ENCODE assay signal across 20 cellular contexts in genomic region chr6:125101656-125102055, GRCh38. TPM values are rescaled to one million over a fixed set of nuclear protein-coding genes. Genes with fewer than 3 reads are reported as not detected.
DNase-seq lines count a peak whose midpoint lies in the region; ATAC-seq, FAIRE-seq and TF ChIP-seq lines count a peak whose summit lies in the region.
"Had no signal": no experiment of that assay in that cellular context is flagged by ENCODE, and none has a peak within 500 bp of the region (broad histone marks: within the 10 kb centered on the region; RNA-seq: fewer than 3 reads in every experiment).

No MANE protein-coding gene starts in this region.

- H3K36me3 ChIP-seq in HCT116 (ENCODE audit: control insufficient read depth in 1 of 2, insufficient read depth in 2 of 2, low read length in 2 of 2) (no peaks in the 10 kb centered on the region), K562 (ENCODE audit: control insufficient read depth, insufficient read depth, low read length) (no peaks in the 10 kb centered on the region), skeletal muscle satellite cell (ENCODE audit: insufficient read depth, low read length) (no peaks in the 10 kb centered on the region), HepG2 (replicated peaks in 1 of 2; ENCODE audit: control insufficient read depth in 1 of 2, insufficient read depth in 2 of 2, low read length in 2 of 2) (no peaks in the 10 kb centered on the region)
- H3K36me3 ChIP-seq: lower lobe of right lung had no signal

- no peaks in the 10 kb centered on the region for H3K9me2 ChIP-seq in HCT116 (ENCODE audit: insufficient read depth)

- no peaks in the 10 kb centered on the region for H4K20me1 ChIP-seq in HCT116 (ENCODE audit: insufficient read depth)
- H4K20me1 ChIP-seq in K562 (replicated peaks; ENCODE audit: control insufficient read depth, insufficient read depth, low read length), result no peaks in the 10 kb centered on the region
- H4K20me1 ChIP-seq in HepG2 (ENCODE audit: insufficient read depth, low read length), result no peaks in the 10 kb centered on the region

- H3K4me1 ChIP-seq in HCT116 (ENCODE audit: control insufficient read depth in 1 of 2, insufficient read depth in 2 of 2, low read length in 2 of 2) (peaks cover 8 to 41% of the 10 kb centered on the region in 2 experiments; a peak in 3 of 4 replicates), K562 (replicated peaks in 1 of 2; ENCODE audit: control insufficient read depth in 2 of 2, insufficient read depth in 2 of 2, low read length in 2 of 2) (peaks cover 10 to 25% of the 10 kb centered on the region in 2 experiments; a peak in 4 of 5 replicates), skeletal muscle satellite cell (ENCODE audit: control insufficient read depth, insufficient read depth, low read length) (peaks cover 59% of the 10 kb centered on the region), HepG2 (ENCODE audit: insufficient read depth, low read length) (no peaks in the 10 kb centered on the region)

- 34% methylated on average over 2 of the region's 2 CpGs for WGBS in K562 (ENCODE audit: insufficient coverage, low coverage, missing lambda C conversion rate)
- WGBS in HepG2 (ENCODE audit: low lambda C conversion rate), result 27% methylated on average over 2 of the region's 2 CpGs

- CTCF ChIA-PET in HCT116 (lab: Charles Lee) (no interaction called here), K562 (lab: Yijun Ruan, JAX; ENCODE audit: low intra/inter-chr PET ratio) (no interaction called here), HepG2 (lab: Yijun Ruan, JAX; ENCODE audit: low intra/inter-chr PET ratio, low total read pairs) (no interaction called here)

- H3K4me3 ChIP-seq in HCT116 (replicated peaks in 1 of 2; ENCODE audit: low read depth in 1 of 2, low read length in 2 of 2) (no peak overlapping the region), K562 (no peak overlapping the region), fibroblast of villous mesenchyme (ENCODE audit: low read depth, low read length) (no peak overlapping the region), skeletal muscle satellite cell (ENCODE audit: low read length) (no peak overlapping the region), HepG2 (replicated peaks in 1 of 3; ENCODE audit: insufficient read depth in 1 of 3, low read depth in 2 of 3, low read length in 3 of 3) (no peak overlapping the region)
- H3K4me3 ChIP-seq: lower lobe of right lung had no signal

- TF ChIP-seq RAD21 in HCT116 (IDR thresholded peaks at IDR 0.05; ENCODE audit: low read depth) (no peak), K562 (CRISPR knock-in tag; conservative IDR thresholded peaks at IDR 0.05 in 1 of 2, IDR thresholded peaks at IDR 0.05 in 1 of 2) (no peak), HepG2 (CRISPR knock-in tag; IDR thresholded peaks at IDR 0.05) (no peak)

- intact Hi-C loops in HCT116 (cut with micrococcal nuclease) (loop anchor here (2.0 to 10.0 kb wide), 2 partner anchors 53 to 137 kb away; partner anchors contain the start of gene RNF217), K562 (cut with micrococcal nuclease) (no loop called here), HepG2 (cut with micrococcal nuclease; ENCODE audit: unreplicated experiment) (no loop called here)

- H3K9ac ChIP-seq in HCT116 (ENCODE audit: low read length), result no peak overlapping the region
- no peak overlapping the region for H3K9ac ChIP-seq in K562 (ENCODE audit: insufficient read depth in 1 of 2, low read depth in 2 of 2, low read length in 2 of 2)
- peak overlapping the region; percentile 69 for H3K9ac ChIP-seq in skeletal muscle satellite cell (ENCODE audit: low read depth, low read length)
- no peak overlapping the region for H3K9ac ChIP-seq in HepG2 (ENCODE audit: insufficient read depth, low read depth, low read length)

- H3K27me3 Mint-ChIP-seq in glutamatergic neuron (ENCODE audit: unreplicated experiment), result no peaks in the 10 kb centered on the region
- H3K27me3 Mint-ChIP-seq: activated naive CD4-positive, alpha-beta T cell treated with anti-CD3 and anti-CD28 coated beads, Interleukin-2, amount 50 U/mL, for 24 hours had no signal

- H3K27ac Mint-ChIP-seq in glutamatergic neuron (ENCODE audit: unreplicated experiment), result no peak overlapping the region
- H3K27ac Mint-ChIP-seq: activated naive CD4-positive, alpha-beta T cell treated with anti-CD3 and anti-CD28 coated beads, Interleukin-2, amount 50 U/mL, for 24 hours had no signal

- peaks cover 2% of the 10 kb centered on the region for H3K9me3 Mint-ChIP-seq in glutamatergic neuron (ENCODE audit: unreplicated experiment)
- H3K9me3 Mint-ChIP-seq: activated naive CD4-positive, alpha-beta T cell treated with anti-CD3 and anti-CD28 coated beads, Interleukin-2, amount 50 U/mL, for 24 hours; nephron progenitor cell had no signal

- POLR2A ChIA-PET in HCT116 (lab: Charles Lee), result no interaction called here
- POLR2A ChIA-PET in K562 (lab: Yijun Ruan, JAX), result no interaction called here
- POLR2A ChIA-PET in HepG2 (lab: Yijun Ruan, JAX), result no interaction called here

- H2AFZ ChIP-seq in HCT116 (ENCODE audit: low read depth, low read length, poor library complexity, severe bottlenecking) (peak overlapping the region; percentile 88), K562 (ENCODE audit: low read depth, low read length) (peak overlapping the region; percentile 65), HepG2 (ENCODE audit: low read length) (no peak overlapping the region)

- in situ Hi-C loops in K562 (cut with MboI), result no loop called here
- in situ Hi-C loops in HepG2 (cut with HindIII; ENCODE audit: extremely low pct_ligation_motif_present, low pct_unique_long_range_greater_than_20kb), result no loop called here

- BruUV-seq in HCT116 (replicated peaks; lab: Mats Ljungman, UMichigan) (no TSS peak), K562 (replicated peaks; lab: Mats Ljungman, UMichigan) (no TSS peak), HepG2 (replicated peaks; lab: Mats Ljungman, UMichigan) (no TSS peak)

- H3K9me3 ChIP-seq in HCT116 (ENCODE audit: control insufficient read depth in 1 of 2, insufficient read depth in 1 of 2, low read depth in 1 of 2, low read length in 2 of 2), result no peaks in the 10 kb centered on the region
- no peaks in the 10 kb centered on the region for H3K9me3 ChIP-seq in K562 (replicated peaks; ENCODE audit: control insufficient read depth, insufficient read depth, low read depth, low read length)
- H3K9me3 ChIP-seq in skeletal muscle satellite cell (replicated peaks; ENCODE audit: low read length), result no peaks in the 10 kb centered on the region
- H3K9me3 ChIP-seq in HepG2 (ENCODE audit: low read length), result no peaks in the 10 kb centered on the region
- H3K9me3 ChIP-seq: lower lobe of right lung had no signal

- TF ChIP-seq CTCF in HCT116 (IDR thresholded peaks at IDR 0.05 in 2 of 3, conservative IDR thresholded peaks at IDR 0.05 in 1 of 3; ENCODE audit: borderline replicate concordance in 1 of 3, insufficient read depth in 1 of 3, low read depth in 2 of 3, low read length in 2 of 3), result no peak
- no peak for TF ChIP-seq CTCF in K562 (IDR thresholded peaks at IDR 0.05 in 2 of 3, conservative IDR thresholded peaks at IDR 0.05 in 1 of 3; ENCODE audit: insufficient read depth in 2 of 3, low read depth in 1 of 3, low read length in 3 of 3)
- no peak for TF ChIP-seq CTCF in fibroblast of villous mesenchyme (IDR thresholded peaks at IDR 0.05; ENCODE audit: insufficient read depth, low read depth, low read length)
- TF ChIP-seq CTCF in glutamatergic neuron (IDR thresholded peaks at IDR 0.05; ENCODE audit: partially characterized antibody, unreplicated experiment), result no peak
- TF ChIP-seq CTCF in HepG2 (CRISPR knock-in tag; IDR thresholded peaks at IDR 0.05), result no peak

- no peak for ATAC-seq in HCT116
- ATAC-seq in K562, result peak; percentile 3; the same call in 2 of the 3 replicates
- no peak for ATAC-seq in HepG2
- ATAC-seq: lower lobe of right lung, right cardiac atrium had no signal

- H3K27me3 ChIP-seq in HCT116 (ENCODE audit: insufficient read depth, low read length) (no peaks in the 10 kb centered on the region), K562 (ENCODE audit: control insufficient read depth in 2 of 2, insufficient read depth in 2 of 2, low read length in 2 of 2) (no peaks in the 10 kb centered on the region), skeletal muscle satellite cell (ENCODE audit: control insufficient read depth, insufficient read depth, low read length) (no peaks in the 10 kb centered on the region), HepG2 (ENCODE audit: control insufficient read depth in 1 of 2, insufficient read depth in 2 of 2, low read length in 2 of 2) (peaks cover 0 to 31% of the 10 kb centered on the region in 2 experiments; a peak in 4 of 5 replicates)

- H3K9me1 ChIP-seq in K562 (ENCODE audit: control insufficient read depth, insufficient read depth, low read length), result no peaks in the 10 kb centered on the region

- H3K4me1 Mint-ChIP-seq in glutamatergic neuron (ENCODE audit: low read depth, unreplicated experiment), result peaks cover 2% of the 10 kb centered on the region

- H3K79me2 ChIP-seq in HCT116 (ENCODE audit: insufficient read depth, low read length) (no peaks in the 10 kb centered on the region), K562 (ENCODE audit: control insufficient read depth, insufficient read depth, low read length) (no peaks in the 10 kb centered on the region), HepG2 (ENCODE audit: insufficient read depth, low read length) (no peaks in the 10 kb centered on the region)

- no peak overlapping the region for H3K4me3 Mint-ChIP-seq in glutamatergic neuron (ENCODE audit: unreplicated experiment)
- H3K4me3 Mint-ChIP-seq: activated naive CD4-positive, alpha-beta T cell treated with anti-CD3 and anti-CD28 coated beads, Interleukin-2, amount 50 U/mL, for 24 hours had no signal

- no peaks in the 10 kb centered on the region for H3K36me3 Mint-ChIP-seq in glutamatergic neuron (ENCODE audit: unreplicated experiment)
- H3K36me3 Mint-ChIP-seq: activated naive CD4-positive, alpha-beta T cell treated with anti-CD3 and anti-CD28 coated beads, Interleukin-2, amount 50 U/mL, for 24 hours had no signal

- H3K27ac ChIP-seq in HCT116 (ENCODE audit: low read depth, low read length), result no peak overlapping the region
- H3K27ac ChIP-seq in K562 (ENCODE audit: extremely low read depth, low read depth, low read length), result no peak overlapping the region
- H3K27ac ChIP-seq in HepG2 (ENCODE audit: extremely low read length, insufficient read depth, low read length), result no peak overlapping the region
- H3K27ac ChIP-seq: lower lobe of right lung had no signal

- RAD21 ChIA-PET in HCT116 (lab: Charles Lee; ENCODE audit: low non-redundant PET in 1 of 2, low total read pairs in 2 of 2, uncharacterized antibody in 2 of 2, unreplicated experiment in 2 of 2), result no interaction called here

- TF ChIP-seq EP300 in K562 (IDR thresholded peaks at IDR 0.05; ENCODE audit: low read length) (no peak), HepG2 (IDR thresholded peaks at IDR 0.05; ENCODE audit: low read depth in 2 of 2, low read length in 2 of 2) (no peak), HepG2 (CRISPR knock-in tag; IDR thresholded peaks at IDR 0.05; ENCODE audit: borderline replicate concordance) (no peak)

- DNase-seq in HCT116 (ENCODE audit: low read depth, low spot score) (no peak), K562 (ENCODE audit: extremely low read depth in 1 of 4, low spot score in 3 of 4) (peak in 1 of 4 experiments; percentile 49), fibroblast of villous mesenchyme (ENCODE audit: low read depth) (peak; percentile 21), glutamatergic neuron (no peak), NCI-H2196 (lab: John Stamatoyannopoulos, UW; ENCODE audit: unreplicated experiment) (no peak), HepG2 (ENCODE audit: low spot score) (no peak)
- DNase-seq in activated T-cell treated with anti-CD3 and anti-CD28 coated beads, Interleukin-2, amount 50 U/mL, for 48 hours, result no peak
- DNase-seq: activated CD4-positive, alpha-beta T cell treated with anti-CD3 and anti-CD28 coated beads, Interleukin-2, amount 50 U/mL, for 4 hours; Caco-2; caudate nucleus; lower lobe of right lung; NCI-H1694 treated with DMSO at 0.1 percent for 48 hours; NCI-H510A treated with DMSO at 0.1 percent for 48 hours; nephron progenitor cell; right cardiac atrium; stimulated activated CD4-positive, alpha-beta T cell treated with anti-CD3 and anti-CD28 coated beads, Interleukin-2, amount 100 ng/mL, for 24 hours; substantia nigra had no signal

- no peak for TF ChIP-seq POLR2A in HCT116 (IDR thresholded peaks at IDR 0.05; ENCODE audit: borderline replicate concordance, extremely low read depth, insufficient read depth, insufficient read length)
- no peak for TF ChIP-seq POLR2A in K562 (conservative IDR thresholded peaks at IDR 0.05)
- no peak for TF ChIP-seq POLR2A in HepG2 (IDR thresholded peaks at IDR 0.05; ENCODE audit: insufficient read depth in 1 of 2, low read depth in 2 of 2, low read length in 2 of 2)

- peak; percentile 42 for FAIRE-seq in K562 (lab: Jason Lieb, UNC)
- FAIRE-seq in HepG2 (lab: Jason Lieb, UNC), result no peak
- FAIRE-seq: H1 had no signal

- H3K4me2 ChIP-seq in HCT116 (ENCODE audit: low read length) (no peak overlapping the region), K562 (ENCODE audit: insufficient read depth, low read length) (no peak overlapping the region), skeletal muscle satellite cell (ENCODE audit: low read length) (no peak overlapping the region), HepG2 (ENCODE audit: low read depth, low read length) (no peak overlapping the region)

RNA-seq across cellular contexts. Expression of gene TPD52L1, which starts 51.9 kb away (rescaled TPM):
- total RNA-seq in HCT116 (2021; ENCODE audit: unreplicated experiment), result 64.1 TPM
- 86.8 and 90.6 TPM in 2 replicates for polyA plus RNA-seq in HCT116 (2012)
- total RNA-seq in K562 (2011; cell fraction: chromatin; rRNA removed; ENCODE audit: low replicate concordance), result 22.0 and 54.6 TPM in 2 replicates
- total RNA-seq in K562 (2011; cell fraction: nucleolus; rRNA removed), result 15.3 and 21.8 TPM in 2 replicates
- 31.1 and 46.6 TPM in 2 replicates for total RNA-seq in K562 (2011; cell fraction: nucleoplasm; rRNA removed)
- 122 and 126 TPM in 2 replicates for total RNA-seq in K562 (2014; rRNA removed)
- 70.2 and 71.7 TPM in 2 replicates for total RNA-seq in K562 (2014; rRNA removed; fragmentation: Illumina TruSeq; extraction: Trizol)
- total RNA-seq in K562 (2015; rRNA removed; fragmentation: Illumina TruSeq; extraction: Trizol), result 56.3 and 61.5 TPM in 2 replicates
- total RNA-seq in K562 (2021), result 74.0 and 75.7 TPM in 2 replicates
- 124 TPM in 2 replicates for polyA plus RNA-seq in K562 (2011; rRNA removed)
- 102 and 124 TPM in 2 replicates for polyA plus RNA-seq in K562 (2011; cell fraction: cytosol; rRNA removed)
- polyA plus RNA-seq in K562 (2011; cell fraction: nucleus; rRNA removed), result 44.4 and 63.0 TPM in 2 replicates
- polyA plus RNA-seq in K562 (2012), result 55.0 and 126 TPM in 2 replicates
- polyA plus RNA-seq in K562 (2014; fragmentation: Illumina TruSeq; extraction: Trizol), result 97.4 and 103 TPM in 2 replicates
- 10 to 100 TPM; 12.9 to 17.1 TPM for polyA plus RNA-seq in K562 (2014; fragmentation: Nextera tagmentation; extraction: Ambion mirVana)
- 148 and 149 TPM in 2 replicates for polyA plus RNA-seq in K562 (2014; rRNA removed)
- polyA minus RNA-seq in K562 (2011; rRNA and poly(A)+ RNA removed), result 92.2 and 93.3 TPM in 2 replicates
- polyA minus RNA-seq in K562 (2011; cell fraction: cytosol; rRNA and poly(A)+ RNA removed), result 28.4 and 31.1 TPM in 2 replicates
- polyA minus RNA-seq in K562 (2011; cell fraction: nucleus; rRNA and poly(A)+ RNA removed), result 21.4 and 41.2 TPM in 2 replicates
- 9.7 and 9.9 TPM in 2 replicates for total RNA-seq in fibroblast of villous mesenchyme
- 2.2 and 3.8 TPM in 2 replicates for total RNA-seq in skeletal muscle satellite cell (2012; rRNA removed)
- not detected for total RNA-seq in glutamatergic neuron (ENCODE audit: unreplicated experiment)
- 0.49 and 0.67 TPM in 2 replicates for total RNA-seq in HepG2 (2016; rRNA removed; fragmentation: Illumina TruSeq; extraction: Trizol)
- total RNA-seq in HepG2 (2016; cell fraction: cytosol; rRNA removed; fragmentation: Illumina TruSeq; extraction: Trizol; ENCODE audit: low read depth), result 0.35 TPM in 1 of 2 replicates, not detected in the other
- total RNA-seq in HepG2 (2016; cell fraction: insoluble cytoplasmic fraction; rRNA removed; fragmentation: Illumina TruSeq; extraction: Trizol), result 0.30 and 0.31 TPM in 2 replicates
- total RNA-seq in HepG2 (2016; cell fraction: membrane; rRNA removed; fragmentation: Illumina TruSeq; extraction: Trizol), result 0.25 and 0.45 TPM in 2 replicates
- 0.38 TPM in 1 of 2 replicates, not detected in the other for total RNA-seq in HepG2 (2016; cell fraction: nucleus; rRNA removed; fragmentation: Illumina TruSeq; extraction: Trizol)
- 0.47 and 0.53 TPM in 2 replicates for polyA plus RNA-seq in HepG2 (2011; rRNA removed)
- 0.40 and 0.47 TPM in 2 replicates for polyA plus RNA-seq in HepG2 (2011; cell fraction: cytosol; rRNA removed)
- polyA plus RNA-seq in HepG2 (2011; cell fraction: nucleus; rRNA removed), result 0.21 TPM in 1 of 2 replicates, not detected in the other
- polyA plus RNA-seq in HepG2 (2012), result 0.15 and 0.44 TPM in 2 replicates
- 0.35 and 0.50 TPM in 2 replicates for polyA plus RNA-seq in HepG2 (2016; cell fraction: cytosol; fragmentation: Illumina TruSeq; extraction: Trizol; ENCODE audit: low read depth)
- polyA plus RNA-seq in HepG2 (2016; cell fraction: insoluble cytoplasmic fraction; fragmentation: Illumina TruSeq; extraction: Trizol; ENCODE audit: low read depth), result 0.70 and 1.2 TPM in 2 replicates
- 0.61 and 0.80 TPM in 2 replicates for polyA plus RNA-seq in HepG2 (2016; cell fraction: membrane; fragmentation: Illumina TruSeq; extraction: Trizol; ENCODE audit: low read depth)
- polyA plus RNA-seq in HepG2 (2016; cell fraction: nucleus; fragmentation: Illumina TruSeq; extraction: Trizol; ENCODE audit: insufficient read depth, low read depth), result 0.41 TPM in 1 of 2 replicates, not detected in the other
- polyA minus RNA-seq in HepG2 (2011; rRNA and poly(A)+ RNA removed; ENCODE audit: low replicate concordance), result 0.88 and 7.0 TPM in 2 replicates
- not detected in 2 replicates for polyA minus RNA-seq in HepG2 (2011; cell fraction: cytosol; rRNA and poly(A)+ RNA removed)
- polyA minus RNA-seq in HepG2 (2011; cell fraction: nucleus; rRNA and poly(A)+ RNA removed), result 0.25 TPM in 1 of 2 replicates, not detected in the other
